ENCODE assay signal across 8 cellular contexts in the genomic region with DNA sequence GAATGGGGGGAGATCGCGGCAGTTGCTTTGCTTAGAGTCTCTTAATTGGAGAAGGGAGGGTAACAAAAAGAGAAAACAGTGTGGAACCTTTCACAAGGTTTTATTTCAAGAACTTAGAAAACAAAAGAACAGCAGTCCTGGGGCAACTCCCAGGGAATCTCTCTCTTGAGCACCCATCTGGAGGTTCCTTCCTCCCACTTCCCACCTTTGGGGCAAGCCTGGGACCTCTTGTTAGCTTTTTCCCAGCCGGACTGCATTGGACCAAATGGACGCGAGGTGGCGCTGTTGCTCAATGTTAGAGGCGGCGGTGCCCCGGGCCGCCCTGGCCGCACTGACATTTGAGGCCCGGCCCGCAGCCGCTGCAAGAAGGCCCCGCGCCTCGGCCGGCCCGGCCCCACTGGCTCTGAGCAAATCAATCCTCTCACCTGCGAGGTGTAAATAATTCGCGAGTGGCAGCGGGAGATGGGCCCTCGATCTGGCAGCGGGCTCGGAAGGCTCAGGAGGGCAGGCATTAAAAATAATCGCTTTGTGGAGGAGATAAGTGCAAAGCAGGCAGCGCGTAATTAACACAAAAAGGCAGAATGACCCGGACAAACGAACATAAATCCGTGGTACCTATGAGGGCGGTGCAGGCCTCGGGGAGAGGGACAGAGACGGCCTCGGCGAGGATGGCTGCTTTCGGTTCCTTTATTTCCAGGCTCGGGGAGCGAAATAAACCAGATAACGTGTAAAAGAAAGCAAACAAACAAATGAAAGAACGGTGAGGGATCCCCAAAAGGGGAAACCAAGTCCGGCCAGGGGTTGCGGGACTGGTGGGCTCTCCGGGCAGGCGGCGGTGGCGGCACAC. TPM values are rescaled to one million over a fixed set of nuclear protein-coding genes. Genes with fewer than 3 reads are reported as not detected.
DNase-seq lines count a peak whose midpoint lies in the region; ATAC-seq and TF ChIP-seq lines count a peak whose summit lies in the region.

No MANE protein-coding gene starts in this region.

- H3K27me3 ChIP-seq in AG04450 (ENCODE audit: control insufficient read depth, insufficient read depth, low read length) (peaks cover 95% of the 10 kb centered on the region), Panc1 (ENCODE audit: control insufficient read depth, insufficient read depth, low read length) (no peaks in the 10 kb centered on the region), stomach (peaks cover 42 to 100% (median 99%) of the 10 kb centered on the region in 3 donors)

- CTCF ChIA-PET in AG04450 (lab: Charles Lee) (interaction anchor here (0.6 to 7.8 kb wide), 24 partner anchors 9 to 428 kb away, joined by 3 to 163 read pairs (median 5); a partner anchor contains a TSS), Panc1 (lab: Charles Lee) (interaction anchor here (0.6 to 1.1 kb wide), 8 partner anchors 12 to 253 kb away, joined by 3 to 7 read pairs (median 3); a partner anchor contains a TSS)

- no TSS peak for BruUV-seq in Panc1 (replicated peaks; lab: Mats Ljungman, UMichigan)

- intact Hi-C loops in Panc1 (cut with micrococcal nuclease; ENCODE audit: unreplicated experiment) = loop anchor here (1.0 kb wide), 3 partner anchors 15 to 195 kb away; no protein-coding TSS in a partner anchor
- intact Hi-C loops in activated T-helper 2 cell treated with anti-CD3 and anti-CD28 coated beads, Interferon-gamma antibody, Interleukin-2, Interleukin-4, amounts not matched to agents 10 μg/mL and 5 μg/mL and 100 μg/mL, durations not matched to agents 14 hours and 24 hours and 36 hours (cut with micrococcal nuclease) = loop anchor here (1.0 to 2.0 kb wide), 2 partner anchors 23 to 195 kb away; a partner anchor contains a TSS
- intact Hi-C loops in stomach (cut with DNase I; ENCODE audit: low total_unique reads) = loop anchor here (5.0 kb wide), 1 partner anchor 201 kb away; no protein-coding TSS in a partner anchor

- peaks cover 18% of the 10 kb centered on the region for H3K4me1 Mint-ChIP-seq in activated T-helper 2 cell treated with anti-CD3 and anti-CD28 coated beads, Interferon-gamma antibody, Interleukin-2, Interleukin-4, amounts not matched to agents 10 μg/mL and 5 μg/mL and 100 μg/mL, durations not matched to agents 14 hours and 24 hours and 36 hours (ENCODE audit: low read depth)

- peaks cover 92% of the 10 kb centered on the region for H3K27me3 Mint-ChIP-seq in activated T-helper 2 cell treated with anti-CD3 and anti-CD28 coated beads, Interferon-gamma antibody, Interleukin-2, Interleukin-4, amounts not matched to agents 10 μg/mL and 5 μg/mL and 100 μg/mL, durations not matched to agents 14 hours and 24 hours and 36 hours (ENCODE audit: low read depth)

- no peak for TF ChIP-seq POLR2A in stomach (IDR thresholded peaks at IDR 0.05)

- POLR2A ChIA-PET in AG04450 (lab: Yijun Ruan, JAX) = interaction anchor here (0.7 kb wide), 2 partner anchors 195 to 437 kb away, joined by 3 to 4 read pairs; no protein-coding TSS in a partner anchor
- POLR2A ChIA-PET in Panc1 (lab: Charles Lee) = interaction anchor here (0.5 to 0.7 kb wide), 3 partner anchors 49 to 200 kb away, joined by 3 read pairs; no protein-coding TSS in a partner anchor

- H3K36me3 Mint-ChIP-seq in activated T-helper 2 cell treated with anti-CD3 and anti-CD28 coated beads, Interferon-gamma antibody, Interleukin-2, Interleukin-4, amounts not matched to agents 10 μg/mL and 5 μg/mL and 100 μg/mL, durations not matched to agents 14 hours and 24 hours and 36 hours (ENCODE audit: low read depth) = no peaks in the 10 kb centered on the region

- in situ Hi-C loops in Panc1 (cut with HindIII; ENCODE audit: low pct_unique_long_range_greater_than_20kb, low sequenced_read_pairs) = no loop called here

- H3K27ac Mint-ChIP-seq in activated T-helper 2 cell treated with anti-CD3 and anti-CD28 coated beads, Interferon-gamma antibody, Interleukin-2, Interleukin-4, amounts not matched to agents 10 μg/mL and 5 μg/mL and 100 μg/mL, durations not matched to agents 14 hours and 24 hours and 36 hours = no peak overlapping the region

- DNase-seq in AG04450 (ENCODE audit: low read depth, low spot score) = peak; percentile 20
- DNase-seq in HS-5 (ENCODE audit: low read depth) = peak; percentile 74
- no peak for DNase-seq in Panc1 (ENCODE audit: low read depth, low spot score)
- DNase-seq in activated T-helper 2 cell treated with anti-CD3 and anti-CD28 coated beads, Interferon-gamma antibody, Interleukin-2, Interleukin-4, amounts not matched to agents 10 μg/mL and 5 μg/mL and 100 μg/mL, durations not matched to agents 14 hours and 24 hours and 36 hours (ENCODE audit: low spot score) = peak; percentile 76
- DNase-seq in fibroblast of the conjunctiva (ENCODE audit: low read depth) = peak; percentile 52
- DNase-seq in non-pigmented ciliary epithelial cell (ENCODE audit: low read depth) = peak; percentile 10
- DNase-seq in stomach = peak; percentile 93

- 2 to 13% (median 9%) methylated on average over 43 to 48 of the region's 48 CpGs for WGBS in stomach, 5 donors

- H3K4me1 ChIP-seq in Panc1 (ENCODE audit: control insufficient read depth, insufficient read depth, low read length) = peaks cover 44% of the 10 kb centered on the region
- H3K4me1 ChIP-seq in stomach = peaks cover 15 to 27% (median 22%) of the 10 kb centered on the region in 4 donors

- no peak overlapping the region for H3K27ac ChIP-seq in AG04450 (ENCODE audit: low read depth, low read length)
- H3K27ac ChIP-seq in Panc1 (ENCODE audit: low read length) = peak overlapping the region; percentile 99
- H3K27ac ChIP-seq in stomach = no peak overlapping the region

- peaks cover 3% of the 10 kb centered on the region; the same call in 1 of the 2 replicates for H3K9me3 ChIP-seq in AG04450 (ENCODE audit: control insufficient read depth, insufficient read depth, low read length)
- no peaks in the 10 kb centered on the region for H3K9me3 ChIP-seq in Panc1 (ENCODE audit: control insufficient read depth, insufficient read depth, low read depth, low read length)
- H3K9me3 ChIP-seq in stomach = no peaks in the 10 kb centered on the region

- no peaks in the 10 kb centered on the region for H3K9me3 Mint-ChIP-seq in activated T-helper 2 cell treated with anti-CD3 and anti-CD28 coated beads, Interferon-gamma antibody, Interleukin-2, Interleukin-4, amounts not matched to agents 10 μg/mL and 5 μg/mL and 100 μg/mL, durations not matched to agents 14 hours and 24 hours and 36 hours

- TF ChIP-seq EP300 in stomach (IDR thresholded peaks at IDR 0.05) = no peak

- peak overlapping the region; percentile 25 for H3K4me3 ChIP-seq in AG04450 (ENCODE audit: low read depth, low read length)
- peak overlapping the region; percentile 47 to 66 for H3K4me3 ChIP-seq in Panc1 (ENCODE audit: low read depth in 2 of 2, low read length in 2 of 2)
- peak overlapping the region; percentile 16 to 44 (median 36) for H3K4me3 ChIP-seq in stomach

- TF ChIP-seq CTCF in AG04450 (IDR thresholded peaks at IDR 0.05; ENCODE audit: low read depth, low read length) (peak; percentile 86), Panc1 (IDR thresholded peaks at IDR 0.05) (peak; percentile 91), stomach (IDR thresholded peaks at IDR 0.05) (peak in 5 of 7 experiments; percentile 85 to 96 (median 92))

- peak; percentile 65 for ATAC-seq in GM18498 (IDR thresholded peaks at IDR 0.05; ENCODE audit: unreplicated experiment)
- ATAC-seq in Panc1 = peak; percentile 56

- peak overlapping the region; percentile 79 for H3K4me3 Mint-ChIP-seq in activated T-helper 2 cell treated with anti-CD3 and anti-CD28 coated beads, Interferon-gamma antibody, Interleukin-2, Interleukin-4, amounts not matched to agents 10 μg/mL and 5 μg/mL and 100 μg/mL, durations not matched to agents 14 hours and 24 hours and 36 hours (ENCODE audit: low read depth)

- H3K36me3 ChIP-seq in Panc1 (ENCODE audit: control insufficient read depth, insufficient read depth, low read length) = peaks cover 3% of the 10 kb centered on the region; the same call in 1 of the 2 replicates
- no peaks in the 10 kb centered on the region for H3K36me3 ChIP-seq in stomach

RNA-seq across cellular contexts. Expression of a gene that starts 2.7 kb away (rescaled TPM):
- polyA plus RNA-seq in AG04450 (2011; rRNA removed) (0.05 TPM in 2 replicates), stomach (under 1 TPM in 1 of 3 donors, not detected in 2; 0.08 TPM)
- not detected in 2 replicates for polyA minus RNA-seq in AG04450 (2011; rRNA and poly(A)+ RNA removed)
- total RNA-seq in Panc1 (2021; ENCODE audit: unreplicated experiment) (15.3 TPM), stomach (not detected)
- 9.5 TPM for polyA plus RNA-seq in Panc1 (2012; ENCODE audit: insufficient read length)
- not detected in 2 replicates for total RNA-seq in activated T-helper 2 cell treated with anti-CD3 and anti-CD28 coated beads, Interferon-gamma antibody, Interleukin-2, Interleukin-4, amounts not matched to agents 10 μg/mL and 5 μg/mL and 100 μg/mL, durations not matched to agents 14 hours and 24 hours and 36 hours

RNA-seq across cellular contexts. Expression of a gene that starts 6.1 kb away (rescaled TPM):
- polyA plus RNA-seq in AG04450 (2011; rRNA removed) (not detected in 2 replicates), stomach (under 1 TPM in 1 of 3 donors, not detected in 2; 0.08 TPM)
- not detected in 2 replicates for polyA minus RNA-seq in AG04450 (2011; rRNA and poly(A)+ RNA removed)
- total RNA-seq in Panc1 (2021; ENCODE audit: unreplicated experiment) (37.2 TPM), stomach (not detected)
- 41.2 TPM for polyA plus RNA-seq in Panc1 (2012; ENCODE audit: insufficient read length)
- total RNA-seq in activated T-helper 2 cell treated with anti-CD3 and anti-CD28 coated beads, Interferon-gamma antibody, Interleukin-2, Interleukin-4, amounts not matched to agents 10 μg/mL and 5 μg/mL and 100 μg/mL, durations not matched to agents 14 hours and 24 hours and 36 hours = not detected in 2 replicates

RNA-seq across cellular contexts. Expression of a gene that starts 21.1 kb away (rescaled TPM):
- polyA plus RNA-seq in AG04450 (2011; rRNA removed) = not detected in 2 replicates
- not detected in 2 replicates for polyA minus RNA-seq in AG04450 (2011; rRNA and poly(A)+ RNA removed)
- total RNA-seq in Panc1 (2021; ENCODE audit: unreplicated experiment) = 154 TPM
- polyA plus RNA-seq in Panc1 (2012; ENCODE audit: insufficient read length) = 178 TPM
- total RNA-seq in activated T-helper 2 cell treated with anti-CD3 and anti-CD28 coated beads, Interferon-gamma antibody, Interleukin-2, Interleukin-4, amounts not matched to agents 10 μg/mL and 5 μg/mL and 100 μg/mL, durations not matched to agents 14 hours and 24 hours and 36 hours = not detected in 2 replicates
- total RNA-seq in stomach = not detected
- polyA plus RNA-seq in stomach = not detected

RNA-seq across cellular contexts. Expression of a gene that starts 22.2 kb away (rescaled TPM):
- polyA plus RNA-seq in AG04450 (2011; rRNA removed) (0.02 TPM in 1 of 2 replicates, not detected in the other), stomach (1 to 10 TPM in 1 of 3 donors, under 1 TPM in 1, not detected in 1; 0.46 to 1.0 TPM)
- polyA minus RNA-seq in AG04450 (2011; rRNA and poly(A)+ RNA removed) = 0.14 TPM in 1 of 2 replicates, not detected in the other
- total RNA-seq in Panc1 (2021; ENCODE audit: unreplicated experiment) (52.2 TPM), stomach (1 to 10 TPM in 1 of 5 donors, not detected in 4; 2.0 TPM)
- polyA plus RNA-seq in Panc1 (2012; ENCODE audit: insufficient read length) = 46.1 TPM
- total RNA-seq in activated T-helper 2 cell treated with anti-CD3 and anti-CD28 coated beads, Interferon-gamma antibody, Interleukin-2, Interleukin-4, amounts not matched to agents 10 μg/mL and 5 μg/mL and 100 μg/mL, durations not matched to agents 14 hours and 24 hours and 36 hours = not detected in 2 replicates

RNA-seq across cellular contexts. Expression of a gene that starts 26.8 kb away (rescaled TPM):
- not detected in 2 replicates for polyA plus RNA-seq in AG04450 (2011; rRNA removed)
- not detected in 2 replicates for polyA minus RNA-seq in AG04450 (2011; rRNA and poly(A)+ RNA removed)
- 5.0 TPM for total RNA-seq in Panc1 (2021; ENCODE audit: unreplicated experiment)
- 0.76 TPM for polyA plus RNA-seq in Panc1 (2012; ENCODE audit: insufficient read length)
- total RNA-seq in activated T-helper 2 cell treated with anti-CD3 and anti-CD28 coated beads, Interferon-gamma antibody, Interleukin-2, Interleukin-4, amounts not matched to agents 10 μg/mL and 5 μg/mL and 100 μg/mL, durations not matched to agents 14 hours and 24 hours and 36 hours = not detected in 2 replicates
- total RNA-seq in stomach = not detected
- 1 to 10 TPM in 1 of 3 donors, under 1 TPM in 1, not detected in 1; 0.25 to 1.3 TPM for polyA plus RNA-seq in stomach

Comparison
In these comparisons a context has a peak if more than half of its experiments do, and no peak if none do; other contexts are left out.
1. RNA of a gene that starts 2.7 kb away (total RNA-seq): 15.3 TPM in Panc1 (single experiment); not detected in activated T-helper 2 cell treated with anti-CD3 and anti-CD28 coated beads, Interferon-gamma antibody, Interleukin-2, Interleukin-4, amounts not matched to agents 10 μg/mL and 5 μg/mL and 100 μg/mL, durations not matched to agents 14 hours and 24 hours and 36 hours and not detected in stomach; every median in the first group is over 10 times any median in the second.
2. RNA of a gene that starts 6.1 kb away (total RNA-seq): 37.2 TPM in Panc1 (single experiment); not detected in activated T-helper 2 cell treated with anti-CD3 and anti-CD28 coated beads, Interferon-gamma antibody, Interleukin-2, Interleukin-4, amounts not matched to agents 10 μg/mL and 5 μg/mL and 100 μg/mL, durations not matched to agents 14 hours and 24 hours and 36 hours and not detected in stomach; every median in the first group is over 10 times any median in the second.
3. RNA of a gene that starts 21.1 kb away (total RNA-seq): 154 TPM in Panc1 (single experiment); not detected in activated T-helper 2 cell treated with anti-CD3 and anti-CD28 coated beads, Interferon-gamma antibody, Interleukin-2, Interleukin-4, amounts not matched to agents 10 μg/mL and 5 μg/mL and 100 μg/mL, durations not matched to agents 14 hours and 24 hours and 36 hours and not detected in stomach; every median in the first group is over 100 times any median in the second.
4. Peak in every context shown above with its lines, with median percentiles within 50 percentile points of each other: H3K4me3 ChIP-seq and CTCF ChIP-seq.